20 cellular contexts compared by ENCODE assay signal in genomic region chr14:34237098-34237497, GRCh38.
DNase-seq lines count a peak whose midpoint lies in the region; ATAC-seq, FAIRE-seq and TF ChIP-seq lines count a peak whose summit lies in the region.
"Had no signal": no experiment of that assay in that cellular context is flagged by ENCODE, and none has a peak within 500 bp of the region (broad histone marks: within the 10 kb centered on the region; RNA-seq: fewer than 3 reads in every experiment).

No MANE protein-coding gene starts in this region.

- H2AFZ ChIP-seq in HepG2 (ENCODE audit: low read length), result no peak overlapping the region

- TF ChIP-seq RAD21 in HepG2 (CRISPR knock-in tag; IDR thresholded peaks at IDR 0.05), result no peak

- no peak for TF ChIP-seq POLR2A in HepG2 (IDR thresholded peaks at IDR 0.05; ENCODE audit: insufficient read depth in 1 of 2, low read depth in 2 of 2, low read length in 2 of 2)
- TF ChIP-seq POLR2A in right lobe of liver (IDR thresholded peaks at IDR 0.05), result no peak

- ATAC-seq in HepG2 (no peak), right lobe of liver (no peak), HG03280 (IDR thresholded peaks at IDR 0.05; ENCODE audit: unreplicated experiment) (no peak)

- TF ChIP-seq EP300 in HepG2 (IDR thresholded peaks at IDR 0.05; ENCODE audit: low read depth in 2 of 2, low read length in 2 of 2) (no peak; a peak in 1 of 4 replicates), HepG2 (CRISPR knock-in tag; IDR thresholded peaks at IDR 0.05; ENCODE audit: borderline replicate concordance) (no peak)

- H3K4me3 ChIP-seq in HepG2 (replicated peaks in 1 of 3; ENCODE audit: insufficient read depth in 1 of 3, low read depth in 2 of 3, low read length in 3 of 3) (no peak overlapping the region), right lobe of liver (no peak overlapping the region), epithelial cell of esophagus (ENCODE audit: low read length) (no peak overlapping the region)
- H3K4me3 ChIP-seq: adrenal gland, left ventricle myocardium inferior had no signal

- H3K4me2 ChIP-seq in HepG2 (ENCODE audit: low read depth, low read length), result no peak overlapping the region

- H4K20me1 ChIP-seq in HepG2 (ENCODE audit: insufficient read depth, low read length), result no peaks in the 10 kb centered on the region

- H3K27me3 ChIP-seq in HepG2 (ENCODE audit: control insufficient read depth in 1 of 2, insufficient read depth in 2 of 2, low read length in 2 of 2) (no peaks in the 10 kb centered on the region), right lobe of liver (no peaks in the 10 kb centered on the region)
- H3K27me3 ChIP-seq: adrenal gland had no signal

- in situ Hi-C loops in HepG2 (cut with HindIII; ENCODE audit: extremely low pct_ligation_motif_present, low pct_unique_long_range_greater_than_20kb), result no loop called here

- peaks cover 7% of the 10 kb centered on the region; the same call in 1 of the 2 replicates for H3K4me1 ChIP-seq in HepG2 (ENCODE audit: insufficient read depth, low read length)
- no peaks in the 10 kb centered on the region for H3K4me1 ChIP-seq in right lobe of liver
- H3K4me1 ChIP-seq: adrenal gland had no signal

- CTCF ChIA-PET in HepG2 (lab: Yijun Ruan, JAX; ENCODE audit: low intra/inter-chr PET ratio, low total read pairs), result no interaction called here

- 0% methylated on average over 1 of the region's 1 CpG for WGBS in HepG2 (ENCODE audit: low lambda C conversion rate)
- 50% methylated on average over 1 of the region's 1 CpG for WGBS in right lobe of liver (ENCODE audit: insufficient coverage, low coverage, low lambda C conversion rate, missing lambda C conversion rate)

- H3K79me2 ChIP-seq in HepG2 (ENCODE audit: insufficient read depth, low read length), result no peaks in the 10 kb centered on the region

- FAIRE-seq in HepG2 (lab: Jason Lieb, UNC), result no peak
- FAIRE-seq: urothelium cell line had no signal

- intact Hi-C loops in HepG2 (cut with micrococcal nuclease; ENCODE audit: unreplicated experiment), result no loop called here
- intact Hi-C loops in right lobe of liver (cut with DNase I), result no loop called here

- TF ChIP-seq CTCF in HepG2 (CRISPR knock-in tag; IDR thresholded peaks at IDR 0.05) (no peak), right lobe of liver (IDR thresholded peaks at IDR 0.05) (no peak), epithelial cell of esophagus (IDR thresholded peaks at IDR 0.05; ENCODE audit: insufficient read depth, low read depth, low read length, missing control alignments) (no peak)

- BruUV-seq in HepG2 (replicated peaks; lab: Mats Ljungman, UMichigan), result no TSS peak

- H3K9me3 ChIP-seq in HepG2 (ENCODE audit: low read length), result no peaks in the 10 kb centered on the region
- no peaks in the 10 kb centered on the region for H3K9me3 ChIP-seq in right lobe of liver
- H3K9me3 ChIP-seq: adrenal gland, left ventricle myocardium inferior had no signal

- no peak overlapping the region for H3K9ac ChIP-seq in HepG2 (ENCODE audit: insufficient read depth, low read depth, low read length)

- POLR2A ChIA-PET in HepG2 (lab: Yijun Ruan, JAX), result no interaction called here

- H3K36me3 ChIP-seq in HepG2 (replicated peaks in 1 of 2; ENCODE audit: control insufficient read depth in 1 of 2, insufficient read depth in 2 of 2, low read length in 2 of 2), result no peaks in the 10 kb centered on the region
- no peaks in the 10 kb centered on the region for H3K36me3 ChIP-seq in right lobe of liver
- H3K36me3 ChIP-seq: adrenal gland, left ventricle myocardium inferior had no signal

- H3K27ac ChIP-seq in HepG2 (ENCODE audit: extremely low read length, insufficient read depth, low read length) (no peak overlapping the region), right lobe of liver (no peak overlapping the region)
- H3K27ac ChIP-seq: adrenal gland had no signal

- DNase-seq in HepG2 (ENCODE audit: low spot score), result peak; percentile 28
- no peak for DNase-seq in right lobe of liver
- DNase-seq in NCI-H748 (lab: John Stamatoyannopoulos, UW; ENCODE audit: unreplicated experiment), result peak; percentile 80
- peak; percentile 73 for DNase-seq in epithelial cell of esophagus (ENCODE audit: low read depth)
- no peak for DNase-seq in stimulated activated naive CD4-positive, alpha-beta T cell (lab: John Stamatoyannopoulos, UW)
- no peak for DNase-seq in NCI-H82 treated with DMSO at 0.1 percent for 48 hours (lab: John Stamatoyannopoulos, UW; ENCODE audit: unreplicated experiment)
- DNase-seq in NCI-H1105 (lab: John Stamatoyannopoulos, UW), result no peak
- DNase-seq: activated CD4-positive, alpha-beta T cell treated with anti-CD3 and anti-CD28 coated beads, Interleukin-2, amount 10 ng/mL, durations not matched to agents 7 days and 5 days; adrenal gland; C1 segment of cervical spinal cord; caudate nucleus; DMS79; glutamatergic neuron; KG1; left ventricle myocardium inferior; NCI-H1092; Right ventricle myocardium superior; substantia nigra had no signal

TF ChIP-seq in HepG2, 621 proteins besides CTCF, POLR2A, EP300 and RAD21 (continues in another document):
- no peak for TF ChIP-seq FOXO4 (CRISPR knock-in tag; conservative IDR thresholded peaks at IDR 0.05)
- TF ChIP-seq AKAP8 (CRISPR knock-in tag; IDR thresholded peaks at IDR 0.05), result no peak
- TF ChIP-seq HIVEP1 (CRISPR knock-in tag; IDR thresholded peaks at IDR 0.05), result no peak
- no peak for TF ChIP-seq PAF1 (CRISPR knock-in tag; IDR thresholded peaks at IDR 0.05)
- TF ChIP-seq ZNF747 (CRISPR knock-in tag; IDR thresholded peaks at IDR 0.05; ENCODE audit: borderline replicate concordance), result no peak
- no peak for TF ChIP-seq ZMYM3 (CRISPR knock-in tag; IDR thresholded peaks at IDR 0.05)
- TF ChIP-seq JUNB (CRISPR knock-in tag; IDR thresholded peaks at IDR 0.05; ENCODE audit: borderline replicate concordance), result no peak
- TF ChIP-seq TFAP4 (IDR thresholded peaks at IDR 0.05; ENCODE audit: borderline replicate concordance, low read depth), result no peak
- no peak for TF ChIP-seq UBTF (CRISPR knock-in tag; IDR thresholded peaks at IDR 0.05)
- no peak for TF ChIP-seq THAP9 (CRISPR knock-in tag; IDR thresholded peaks at IDR 0.05; ENCODE audit: borderline replicate concordance)
- TF ChIP-seq ZNF562 (CRISPR knock-in tag; IDR thresholded peaks at IDR 0.05; ENCODE audit: borderline replicate concordance), result no peak

Comparison
In these comparisons a context has a peak if more than half of its experiments do, and no peak if none do; other contexts are left out.
1. DNase-seq: peak in HepG2 (single experiment), NCI-H748 (single experiment) and epithelial cell of esophagus (single experiment); none in right lobe of liver (0 of 3), stimulated activated naive CD4-positive, alpha-beta T cell (0 of 6), NCI-H82 treated with DMSO at 0.1 percent for 48 hours (single experiment) and NCI-H1105 (single experiment).